8 cellular contexts compared by ENCODE assay signal in the genomic region with DNA sequence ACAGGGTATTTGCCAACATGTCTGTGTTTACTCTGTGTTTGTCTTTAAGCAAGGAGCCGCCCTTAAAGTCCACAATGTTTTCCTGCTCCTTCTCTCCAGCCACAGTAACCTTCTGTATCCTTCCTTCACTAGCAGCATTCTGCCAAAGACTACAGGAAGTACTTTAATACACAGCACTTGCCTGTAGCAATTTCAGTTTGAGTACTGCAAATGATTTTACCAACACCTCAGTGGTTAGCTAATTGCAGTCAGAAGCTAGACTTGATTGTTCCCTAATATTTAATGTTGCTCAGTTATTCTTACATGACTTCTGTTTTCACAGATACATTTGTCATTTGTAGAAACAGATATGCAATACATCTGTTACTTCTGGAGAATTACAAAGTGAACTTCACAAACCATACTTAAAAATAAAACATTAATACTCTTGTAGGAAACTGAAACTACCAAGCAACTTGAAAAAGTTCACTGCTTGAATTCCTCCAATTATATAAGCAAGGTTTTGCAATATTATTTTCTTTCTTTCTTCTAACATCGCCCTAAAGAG.
DNase-seq lines count a peak whose midpoint lies in the region; ATAC-seq and TF ChIP-seq lines count a peak whose summit lies in the region.

No MANE protein-coding gene starts in this region.

- no peak for TF ChIP-seq CTCF in RWPE1 (conservative IDR thresholded peaks at IDR 0.05; ENCODE audit: low read depth)

- peak overlapping the region; percentile 79 for H3K27ac Mint-ChIP-seq in activated naive CD4-positive, alpha-beta T cell treated with anti-CD3 and anti-CD28 coated beads, Interleukin-2, amount 10 ng/mL, durations not matched to agents 7 days and 5 days
- H3K27ac Mint-ChIP-seq in stimulated activated naive B cell treated with anti-CD40 and anti-IgM and Interleukin-4, amounts not matched to agents 10 μg/mL and 1 μg/mL and 100 μg/mL, for 72 hours = peak overlapping the region; percentile 91

- peaks cover 1% of the 10 kb centered on the region for H3K9me3 Mint-ChIP-seq in activated naive CD4-positive, alpha-beta T cell treated with anti-CD3 and anti-CD28 coated beads, Interleukin-2, amount 10 ng/mL, durations not matched to agents 7 days and 5 days
- H3K9me3 Mint-ChIP-seq in stimulated activated naive B cell treated with anti-CD40 and anti-IgM and Interleukin-4, amounts not matched to agents 10 μg/mL and 1 μg/mL and 100 μg/mL, for 72 hours = peaks cover 0 to 1% of the 10 kb centered on the region in 2 donors

- no peak overlapping the region for H3K27ac ChIP-seq in RWPE1

- peaks cover 22% of the 10 kb centered on the region for H3K4me1 Mint-ChIP-seq in activated naive CD4-positive, alpha-beta T cell treated with anti-CD3 and anti-CD28 coated beads, Interleukin-2, amount 10 ng/mL, durations not matched to agents 7 days and 5 days
- H3K4me1 Mint-ChIP-seq in stimulated activated naive B cell treated with anti-CD40 and anti-IgM and Interleukin-4, amounts not matched to agents 10 μg/mL and 1 μg/mL and 100 μg/mL, for 72 hours = peaks cover 31 to 66% of the 10 kb centered on the region in 2 donors

- CTCF ChIA-PET in activated naive CD4-positive, alpha-beta T cell treated with anti-CD3 and anti-CD28 coated beads, Interleukin-2, amount 10 ng/mL, durations not matched to agents 7 days and 5 days (lab: Charles Lee) = no interaction called here
- CTCF ChIA-PET in RWPE1 (lab: Yijun Ruan, JAX) = no interaction called here

- ATAC-seq in HG02981 (IDR thresholded peaks at IDR 0.05; ENCODE audit: unreplicated experiment) = peak; percentile 61
- peak; percentile 85 to 86 for ATAC-seq in stimulated activated naive B cell treated with anti-CD40 and anti-IgM and Interleukin-4, amounts not matched to agents 10 μg/mL and 1 μg/mL and 100 μg/mL, for 72 hours (replicated peaks)

- no peak for DNase-seq in activated naive CD4-positive, alpha-beta T cell treated with anti-CD3 and anti-CD28 coated beads, Interleukin-2, amount 10 ng/mL, durations not matched to agents 7 days and 5 days
- no peak for DNase-seq in activated naive CD4-positive, alpha-beta T cell treated with anti-CD3 and anti-CD28 coated beads, Interleukin-2, amount 50 U/mL, for 16 hours
- DNase-seq in RWPE1 (ENCODE audit: low spot score) (peak; percentile 8), foreskin melanocyte (peak; percentile 44), T-helper 9 cell (no peak), COLO668 (lab: John Stamatoyannopoulos, UW; ENCODE audit: unreplicated experiment) (no peak)
- no peak for DNase-seq in stimulated activated naive B cell treated with anti-CD40 and anti-IgM and Interleukin-4, amounts not matched to agents 10 μg/mL and 1 μg/mL and 100 μg/mL, for 72 hours

- POLR2A ChIA-PET in RWPE1 (lab: Yijun Ruan, JAX; ENCODE audit: low non-redundant PET) = no interaction called here

- no peaks in the 10 kb centered on the region for H3K27me3 Mint-ChIP-seq in activated naive CD4-positive, alpha-beta T cell treated with anti-CD3 and anti-CD28 coated beads, Interleukin-2, amount 10 ng/mL, durations not matched to agents 7 days and 5 days
- H3K27me3 Mint-ChIP-seq in stimulated activated naive B cell treated with anti-CD40 and anti-IgM and Interleukin-4, amounts not matched to agents 10 μg/mL and 1 μg/mL and 100 μg/mL, for 72 hours = no peaks in the 10 kb centered on the region

- peaks cover 14% of the 10 kb centered on the region for H3K36me3 Mint-ChIP-seq in activated naive CD4-positive, alpha-beta T cell treated with anti-CD3 and anti-CD28 coated beads, Interleukin-2, amount 10 ng/mL, durations not matched to agents 7 days and 5 days
- H3K36me3 Mint-ChIP-seq in stimulated activated naive B cell treated with anti-CD40 and anti-IgM and Interleukin-4, amounts not matched to agents 10 μg/mL and 1 μg/mL and 100 μg/mL, for 72 hours = peaks cover 34 to 50% of the 10 kb centered on the region in 2 donors

- no peak overlapping the region for H3K4me3 Mint-ChIP-seq in activated naive CD4-positive, alpha-beta T cell treated with anti-CD3 and anti-CD28 coated beads, Interleukin-2, amount 10 ng/mL, durations not matched to agents 7 days and 5 days
- peak overlapping the region; percentile 78 for H3K4me3 Mint-ChIP-seq in stimulated activated naive B cell treated with anti-CD40 and anti-IgM and Interleukin-4, amounts not matched to agents 10 μg/mL and 1 μg/mL and 100 μg/mL, for 72 hours

Comparison
In these comparisons a context has a peak if more than half of its experiments do, and no peak if none do; other contexts are left out.
1. DNase-seq: peak in RWPE1 (single experiment) and foreskin melanocyte (single experiment); none in activated naive CD4-positive, alpha-beta T cell treated with anti-CD3 and anti-CD28 coated beads, Interleukin-2, amount 10 ng/mL, durations not matched to agents 7 days and 5 days (single experiment), activated naive CD4-positive, alpha-beta T cell treated with anti-CD3 and anti-CD28 coated beads, Interleukin-2, amount 50 U/mL, for 16 hours (single experiment), stimulated activated naive B cell treated with anti-CD40 and anti-IgM and Interleukin-4, amounts not matched to agents 10 μg/mL and 1 μg/mL and 100 μg/mL, for 72 hours (single experiment), T-helper 9 cell (single experiment) and COLO668 (single experiment).